ENCODE assay signal across 23 cellular contexts in genomic region chr16:87312008-87312407, GRCh38.
"Had no signal": no experiment of that assay in that cellular context is flagged by ENCODE, and none has a peak within 500 bp of the region (broad histone marks: within the 10 kb centered on the region; RNA-seq: fewer than 3 reads in every experiment).

No MANE protein-coding gene starts in this region.

- DNase-seq: naive thymus-derived CD4-positive, alpha-beta T cell; natural killer cell; nucleus accumbens; ovary; retina; sigmoid colon; small intestine; stimulated activated CD4-positive, alpha-beta T cell treated with anti-CD3 and anti-CD28 coated beads, Interleukin-12 subunit alpha, Interleukin-12 subunit beta, amount 100 ng/mL, for 4 hours; stimulated activated CD4-positive, alpha-beta T cell treated with anti-CD3 and anti-CD28 coated beads, Interleukin-1b, Interleukin-23, amount 100 ng/mL, for 48 hours; stimulated activated CD4-positive, alpha-beta T cell treated with anti-CD3 and anti-CD28 coated beads, Interleukin-4, amount 100 ng/mL, for 1 hour; stimulated activated CD4-positive, alpha-beta T cell treated with anti-CD3 and anti-CD28 coated beads, Interleukin-4, amount 100 ng/mL, for 4 hours; stimulated activated CD8-positive, alpha-beta memory T cell treated with anti-CD3 and anti-CD28 coated beads, Interleukin-4, amount 100 ng/mL, for 48 hours; stimulated activated naive CD4-positive, alpha-beta T cell treated with Interleukin-2 at 50 U/mL for 16 hours; stomach; thyroid gland; trophoblast cell; upper lobe of left lung had no signal

- H3K9me3 ChIP-seq: neutrophil, ovary, prostate gland, sigmoid colon, thoracic aorta, thyroid gland, upper lobe of left lung, vagina had no signal

- H3K4me3 ChIP-seq: ovary, prostate gland, sigmoid colon, stomach, thoracic aorta, thyroid gland, tibial nerve, upper lobe of left lung, vagina had no signal

- H3K4me1 ChIP-seq: parathyroid adenoma, prostate gland, sigmoid colon, thyroid gland, tibial nerve, vagina had no signal

- H3K27me3 ChIP-seq: neutrophil, ovary, sigmoid colon, stomach, thyroid gland, tibial nerve, upper lobe of left lung, vagina had no signal

- H3K27ac ChIP-seq: neutrophil, ovary, parathyroid adenoma, prostate gland, sigmoid colon, stomach, thoracic aorta, thyroid gland, tibial nerve, upper lobe of left lung, vagina had no signal

- H3K36me3 ChIP-seq: neutrophil, ovary, prostate gland, sigmoid colon, stomach, thoracic aorta, thyroid gland, upper lobe of left lung, vagina had no signal
